Comparison of ENCODE assay signal across 23 cellular contexts in the genomic region with DNA sequence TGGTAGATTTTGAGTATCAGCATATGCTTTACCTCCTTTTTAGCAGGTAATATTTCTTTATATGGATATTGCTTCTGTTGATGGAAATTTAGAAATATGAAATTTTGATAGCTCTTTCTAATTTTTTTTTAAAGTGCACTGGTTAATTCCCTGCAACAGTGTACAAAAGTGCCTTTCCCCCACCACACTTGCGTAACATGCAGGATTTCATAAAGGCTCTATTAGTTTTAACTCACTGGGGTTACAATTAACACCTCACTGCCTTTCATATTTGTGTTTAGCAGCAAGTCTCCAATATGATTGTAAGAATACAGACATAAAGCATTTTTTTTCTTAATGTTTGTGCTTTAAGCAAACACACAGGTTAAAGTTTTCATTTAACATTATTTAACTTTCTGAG. TPM values are rescaled to one million over a fixed set of nuclear protein-coding genes. Genes with fewer than 3 reads are reported as not detected.
DNase-seq lines count a peak whose midpoint lies in the region; TF ChIP-seq lines count a peak whose summit lies in the region.
"Had no signal": no experiment of that assay in that cellular context is flagged by ENCODE, and none has a peak within 500 bp of the region (broad histone marks: within the 10 kb centered on the region; RNA-seq: fewer than 3 reads in every experiment).

No MANE protein-coding gene starts in this region.

- no peak for TF ChIP-seq CTCF in BE2C (IDR thresholded peaks at IDR 0.05; ENCODE audit: low read depth, low read length)

- H3K4me3 ChIP-seq in BE2C (ENCODE audit: low read depth, low read length): no peak overlapping the region
- H3K4me3 ChIP-seq: BLaER1 treated with 17β-estradiol and CSF1 and Interleukin-3, amounts not matched to agents 10 nM and 100 nM; vagina had no signal

- no peaks in the 10 kb centered on the region for H3K9me3 ChIP-seq in BE2C
- H3K9me3 ChIP-seq: BLaER1 treated with 17β-estradiol and CSF1 and Interleukin-3, amounts not matched to agents 10 nM and 100 nM; vagina had no signal

- H3K36me3 ChIP-seq in BE2C: no peaks in the 10 kb centered on the region; the same call in 1 of the 2 replicates
- H3K36me3 ChIP-seq: vagina had no signal

- peak; percentile 34 for DNase-seq in NCI-H345 (lab: John Stamatoyannopoulos, UW)
- no peak for DNase-seq in NCI-H345 treated with DMSO at 0.1 percent for 48 hours (lab: John Stamatoyannopoulos, UW; ENCODE audit: unreplicated experiment)
- DNase-seq in MV-4-11 (lab: John Stamatoyannopoulos, UW): peak; percentile 29
- peak; percentile 12 for DNase-seq in amniotic epithelial cell (ENCODE audit: low read depth)
- DNase-seq in renal cortical epithelial cell (ENCODE audit: low read depth): peak; percentile 21
- no peak for DNase-seq in BE2C
- no peak for DNase-seq in EL
- DNase-seq in GM19238 (ENCODE audit: insufficient read length, low spot score): no peak
- DNase-seq: activated CD4-positive, alpha-beta T cell treated with anti-CD3 and anti-CD28 coated beads, Interleukin-2, amount 50 U/mL, for 4 hours; activated CD8-positive, alpha-beta memory T cell treated with anti-CD3 and anti-CD28 coated beads, Interleukin-2, amount 50 U/mL, for 48 hours; activated gamma-delta T cell treated with Interleukin-2 at 50 U/mL for 16 hours; amygdala; foreskin melanocyte; MM.1S; naive B cell; NCI-H526; right cardiac atrium; stimulated activated CD4-positive, alpha-beta T cell treated with anti-CD3 and anti-CD28 coated beads, Interleukin-15, amount 100 ng/mL, for 24 hours; substantia nigra; T-helper 17 cell had no signal

- H3K27me3 ChIP-seq in BE2C: no peaks in the 10 kb centered on the region; the same call in 1 of the 2 replicates
- H3K27me3 ChIP-seq: vagina had no signal

- peaks cover 22% of the 10 kb centered on the region for H3K4me1 ChIP-seq in BE2C

RNA-seq across cellular contexts. Expression of a gene that starts 25.6 kb away (rescaled TPM):
- 60.7 and 116 TPM in 2 replicates for total RNA-seq in renal cortical epithelial cell
- 46.3 TPM for polyA plus RNA-seq in BE2C (2012; ENCODE audit: insufficient read depth, insufficient read length, low read depth)

RNA-seq across cellular contexts. Expression of a gene that starts 36.1 kb away (rescaled TPM):
- total RNA-seq in renal cortical epithelial cell: 5.6 and 11.3 TPM in 2 replicates
- 0.14 TPM for polyA plus RNA-seq in BE2C (2012; ENCODE audit: insufficient read depth, insufficient read length, low read depth)
- total RNA-seq: T-helper 17 cell had no signal
- polyA plus RNA-seq: IgD-negative memory B cell had no signal

Comparison
In these comparisons a context has a peak if more than half of its experiments do, and no peak if none do; other contexts are left out.
1. DNase-seq: peak in NCI-H345 (single experiment), MV-4-11 (single experiment), amniotic epithelial cell (single experiment) and renal cortical epithelial cell (single experiment); none in NCI-H345 treated with DMSO at 0.1 percent for 48 hours (single experiment), BE2C (single experiment), EL (single experiment) and GM19238 (single experiment).